Comparison of ENCODE assay signal across 5 cellular contexts in the genomic region with DNA sequence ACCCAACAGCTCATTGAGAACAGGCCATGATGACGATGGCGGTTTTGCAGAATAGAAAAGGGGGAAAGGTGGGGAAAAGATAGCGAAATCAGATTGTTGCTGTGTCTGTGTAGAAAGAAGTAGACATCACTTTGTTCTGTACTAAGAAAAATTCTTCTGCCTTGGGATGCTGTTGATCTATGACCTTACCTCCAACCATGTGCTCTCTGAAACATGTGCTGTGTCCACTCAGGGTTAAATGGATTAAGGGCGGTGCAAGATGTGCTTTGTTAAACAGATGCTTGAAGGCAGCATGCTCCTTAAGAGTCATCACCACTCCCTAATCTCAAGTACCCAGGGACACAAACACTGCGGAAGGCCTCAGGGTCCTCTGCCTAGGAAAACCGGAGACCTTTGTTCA. TPM values are rescaled to one million over a fixed set of nuclear protein-coding genes. Genes with fewer than 3 reads are reported as not detected.
A peak's percentile ranks its signal among the peaks of the same experiment; 100 is the strongest.
DNase-seq lines count a peak whose midpoint lies in the region; ATAC-seq and TF ChIP-seq lines count a peak whose summit lies in the region.
"Not testable (repeated sequence)": the region's sequence is repeated elsewhere in the genome, so short reads cannot be mapped to it uniquely, and the experiment has no call there.

No MANE protein-coding gene starts in this region.

- peaks cover 12% of the 10 kb centered on the region for H3K9me3 ChIP-seq in endodermal cell (ENCODE audit: control insufficient read depth, low read length)

- ATAC-seq in GM23338, result not testable (repeated sequence)

- H4K20me1 ChIP-seq in GM23338 (replicated peaks; ENCODE audit: insufficient read depth), result peaks cover 60% of the 10 kb centered on the region

- peaks cover 30% of the 10 kb centered on the region for H3K36me3 Mint-ChIP-seq in GM23338 (ENCODE audit: low read depth)
- H3K36me3 Mint-ChIP-seq in activated naive CD4-positive, alpha-beta T cell treated with anti-CD3 and anti-CD28 coated beads, Interleukin-2, amount 50 U/mL, for 24 hours, result peaks cover 15% of the 10 kb centered on the region
- H3K36me3 Mint-ChIP-seq in endodermal cell (ENCODE audit: low read depth), result peaks cover 32% of the 10 kb centered on the region
- H3K36me3 Mint-ChIP-seq in nephron progenitor cell (ENCODE audit: low read depth), result peaks cover 81% of the 10 kb centered on the region

- H2AFZ ChIP-seq in GM23338, result not testable (repeated sequence)

- H3K9ac ChIP-seq in endodermal cell (ENCODE audit: extremely low read depth, low read length, poor library complexity, severe bottlenecking), result not testable (repeated sequence)

- WGBS in endodermal cell (ENCODE audit: insufficient coverage in 1 of 2, insufficient read length in 1 of 2), 2 experiments, result 95 to 100% methylated on average over 3 to 5 of the region's 6 CpGs

- peaks cover 94% of the 10 kb centered on the region for H3K79me2 ChIP-seq in GM23338 (replicated peaks; ENCODE audit: insufficient read depth)

- TF ChIP-seq CTCF in GM23338 (conservative IDR thresholded peaks at IDR 0.05; ENCODE audit: low read depth in 2 of 2); endodermal cell (conservative IDR thresholded peaks at IDR 0.05); nephron progenitor cell (IDR thresholded peaks at IDR 0.05): not testable (repeated sequence)

- H3K27ac Mint-ChIP-seq in GM23338, result peak overlapping the region; percentile 70; the same call in 1 of the 2 replicates
- peak overlapping the region; percentile 55 for H3K27ac Mint-ChIP-seq in activated naive CD4-positive, alpha-beta T cell treated with anti-CD3 and anti-CD28 coated beads, Interleukin-2, amount 50 U/mL, for 24 hours
- peak overlapping the region; percentile 53 for H3K27ac Mint-ChIP-seq in endodermal cell
- peak overlapping the region; percentile 57 for H3K27ac Mint-ChIP-seq in nephron progenitor cell

- H3K4me1 Mint-ChIP-seq in GM23338 (peaks cover 39% of the 10 kb centered on the region), endodermal cell (peaks cover 42% of the 10 kb centered on the region), nephron progenitor cell (peaks cover 13% of the 10 kb centered on the region)
- H3K4me1 Mint-ChIP-seq in activated naive CD4-positive, alpha-beta T cell treated with anti-CD3 and anti-CD28 coated beads, Interleukin-2, amount 50 U/mL, for 24 hours, result peaks cover 80% of the 10 kb centered on the region

- H3F3A ChIP-seq in GM23338 (replicated peaks; ENCODE audit: low read depth), result not testable (repeated sequence)

- not testable (repeated sequence) for H3K4me2 ChIP-seq in GM23338

- H3K27me3 ChIP-seq in GM23338 (ENCODE audit: insufficient read depth); endodermal cell (ENCODE audit: control insufficient read depth, insufficient read depth, low read length, poor library complexity, severe bottlenecking): not testable (repeated sequence)

- not testable (repeated sequence) for H3K4me3 Mint-ChIP-seq in GM23338; activated naive CD4-positive, alpha-beta T cell treated with anti-CD3 and anti-CD28 coated beads, Interleukin-2, amount 50 U/mL, for 24 hours; endodermal cell; nephron progenitor cell

- not testable (repeated sequence) for H3K27ac ChIP-seq in GM23338 (ENCODE audit: low read depth); endodermal cell (ENCODE audit: low read depth, low read length)

- not testable (repeated sequence) for DNase-seq in GM23338 (ENCODE audit: low spot score); endodermal cell; nephron progenitor cell
- peak; percentile 14 for DNase-seq in NCI-H82 treated with DMSO at 0.1 percent for 48 hours (lab: John Stamatoyannopoulos, UW; ENCODE audit: unreplicated experiment)

- H3K27me3 Mint-ChIP-seq in GM23338 (ENCODE audit: insufficient read depth, low read depth, poor library complexity); activated naive CD4-positive, alpha-beta T cell treated with anti-CD3 and anti-CD28 coated beads, Interleukin-2, amount 50 U/mL, for 24 hours; endodermal cell (ENCODE audit: insufficient read depth); nephron progenitor cell (ENCODE audit: low read depth, poor library complexity): not testable (repeated sequence)

- H3K4me3 ChIP-seq in GM23338; endodermal cell (ENCODE audit: low read length): not testable (repeated sequence)

- H3K4me1 ChIP-seq in GM23338 (ENCODE audit: insufficient read depth), result peaks cover 20% of the 10 kb centered on the region
- H3K4me1 ChIP-seq in endodermal cell (ENCODE audit: control insufficient read depth, insufficient read depth, low read length), result not testable (repeated sequence)

- H3K9me3 Mint-ChIP-seq in GM23338, result peaks cover 16% of the 10 kb centered on the region
- not testable (repeated sequence) for H3K9me3 Mint-ChIP-seq in activated naive CD4-positive, alpha-beta T cell treated with anti-CD3 and anti-CD28 coated beads, Interleukin-2, amount 50 U/mL, for 24 hours
- peaks cover 17% of the 10 kb centered on the region for H3K9me3 Mint-ChIP-seq in endodermal cell
- peaks cover 45% of the 10 kb centered on the region for H3K9me3 Mint-ChIP-seq in nephron progenitor cell

- not testable (repeated sequence) for H3K9me2 ChIP-seq in GM23338 (ENCODE audit: insufficient read depth)

- H3K36me3 ChIP-seq in GM23338 (ENCODE audit: insufficient read depth), result not testable (repeated sequence)
- peaks cover 35% of the 10 kb centered on the region for H3K36me3 ChIP-seq in endodermal cell (ENCODE audit: control insufficient read depth, insufficient read depth, low read length)

RNA-seq across cellular contexts. Expression of a gene that starts 47.6 kb away (rescaled TPM):
- total RNA-seq in GM23338 (2014; rRNA removed; shearing (Covaris generic)), result 79.5 and 89.8 TPM in 2 replicates
- 131 and 156 TPM in 2 replicates for polyA plus RNA-seq in GM23338 (2016; fragmentation: Nextera tagmentation; extraction: Ambion mirVana)
- total RNA-seq in endodermal cell, result 100 to 1,000 TPM; 166 to 194 TPM
- 130 TPM for polyA plus RNA-seq in endodermal cell (2013, experiment 1 of 2)
- polyA plus RNA-seq in endodermal cell (2013, experiment 2 of 2), result 118 TPM
